20 cellular contexts compared by ENCODE assay signal in genomic region chr21:39078322-39079065, GRCh38.
DNase-seq lines count a peak whose midpoint lies in the region; ATAC-seq, FAIRE-seq and TF ChIP-seq lines count a peak whose summit lies in the region.
"Had no signal": no experiment of that assay in that cellular context is flagged by ENCODE, and none has a peak within 500 bp of the region (broad histone marks: within the 10 kb centered on the region; RNA-seq: fewer than 3 reads in every experiment).

No MANE protein-coding gene starts in this region.

- H4K20me1 ChIP-seq in K562 (replicated peaks; ENCODE audit: control insufficient read depth, insufficient read depth, low read length), result no peaks in the 10 kb centered on the region; the same call in 1 of the 2 replicates
- H4K20me1 ChIP-seq: BLaER1 had no signal

- peaks cover 30 to 34% of the 10 kb centered on the region in 2 experiments for H3K27me3 ChIP-seq in K562 (ENCODE audit: control insufficient read depth in 2 of 2, insufficient read depth in 2 of 2, low read length in 2 of 2)
- H3K27me3 ChIP-seq in spleen (replicated peaks in 1 of 7), result no peaks in the 10 kb centered on the region
- H3K27me3 ChIP-seq in gastroesophageal sphincter, result peaks cover 8% of the 10 kb centered on the region
- H3K27me3 ChIP-seq: BLaER1 had no signal

- H3K9me3 ChIP-seq in K562 (replicated peaks; ENCODE audit: control insufficient read depth, insufficient read depth, low read depth, low read length), result no peaks in the 10 kb centered on the region
- peaks cover 0 to 15% (median 13%) of the 10 kb centered on the region in 8 donors for H3K9me3 ChIP-seq in spleen
- no peaks in the 10 kb centered on the region for H3K9me3 ChIP-seq in gastroesophageal sphincter
- H3K9me3 ChIP-seq: HAP-1 had no signal

- H2AFZ ChIP-seq in K562 (ENCODE audit: low read depth, low read length), result no peak overlapping the region

- no peaks in the 10 kb centered on the region; a peak in 1 of 5 replicates for H3K4me1 ChIP-seq in K562 (replicated peaks in 1 of 2; ENCODE audit: control insufficient read depth in 2 of 2, insufficient read depth in 2 of 2, low read length in 2 of 2)
- H3K4me1 ChIP-seq in spleen, result peaks cover 0 to 57% (median 22%) of the 10 kb centered on the region in 6 donors
- peaks cover 0 to 5% (median 2%) of the 10 kb centered on the region in 3 donors for H3K4me1 ChIP-seq in gastroesophageal sphincter
- H3K4me1 ChIP-seq: BLaER1, HAP-1 had no signal

- no peaks in the 10 kb centered on the region for H3K36me3 ChIP-seq in K562 (ENCODE audit: control insufficient read depth, insufficient read depth, low read length)
- no peaks in the 10 kb centered on the region for H3K36me3 ChIP-seq in spleen
- no peaks in the 10 kb centered on the region for H3K36me3 ChIP-seq in gastroesophageal sphincter
- H3K36me3 ChIP-seq: BLaER1, HAP-1 had no signal

- H3K27ac ChIP-seq in K562 (ENCODE audit: extremely low read depth, low read depth, low read length) (no peak overlapping the region), spleen (peak overlapping the region in 6 of 8 donors; percentile 51 to 90 (median 75)), gastroesophageal sphincter (no peak overlapping the region)
- H3K27ac ChIP-seq: BLaER1, RWPE1 had no signal

- TF ChIP-seq RAD21 in K562 (CRISPR knock-in tag; conservative IDR thresholded peaks at IDR 0.05 in 1 of 2, IDR thresholded peaks at IDR 0.05 in 1 of 2), result no peak

- in situ Hi-C loops in K562 (cut with MboI), result no loop called here

- TF ChIP-seq POLR2A in K562 (conservative IDR thresholded peaks at IDR 0.05) (no peak), spleen (IDR thresholded peaks at IDR 0.05) (no peak), gastroesophageal sphincter (IDR thresholded peaks at IDR 0.05) (no peak)

- TF ChIP-seq EP300 in K562 (IDR thresholded peaks at IDR 0.05; ENCODE audit: low read length), result no peak
- TF ChIP-seq EP300 in gastroesophageal sphincter (IDR thresholded peaks at IDR 0.05), result no peak

- H3K4me3 ChIP-seq in K562 (no peak overlapping the region), fibroblast of villous mesenchyme (ENCODE audit: low read depth, low read length) (no peak overlapping the region), spleen (no peak overlapping the region), gastroesophageal sphincter (no peak overlapping the region)
- H3K4me3 ChIP-seq: BLaER1, HAP-1 had no signal

- under 1% methylated on average over 5 of the region's 5 CpGs for WGBS in K562 (ENCODE audit: insufficient coverage, low coverage, missing lambda C conversion rate)
- WGBS in spleen, 5 donors, result 77 to 88% (median 81%) methylated on average over 5 of the region's 5 CpGs
- 72 to 100% methylated on average over 3 to 4 of the region's 5 CpGs for WGBS in gastroesophageal sphincter (ENCODE audit: low coverage in 1 of 2), 2 donors

- H3K4me2 ChIP-seq in K562 (ENCODE audit: insufficient read depth, low read length), result no peak overlapping the region
- H3K4me2 ChIP-seq: BLaER1 had no signal

- ATAC-seq in K562, result no peak
- no peak for ATAC-seq in HG02571 (IDR thresholded peaks at IDR 0.05; ENCODE audit: unreplicated experiment)
- no peak for ATAC-seq in GM19023 (IDR thresholded peaks at IDR 0.05; ENCODE audit: unreplicated experiment)
- no peak for ATAC-seq in gastroesophageal sphincter

- H3K79me2 ChIP-seq in K562 (ENCODE audit: control insufficient read depth, insufficient read depth, low read length), result no peaks in the 10 kb centered on the region

- H3K9ac ChIP-seq in K562 (ENCODE audit: insufficient read depth in 1 of 2, low read depth in 2 of 2, low read length in 2 of 2), result no peak overlapping the region
- H3K9ac ChIP-seq: BLaER1 had no signal

- POLR2A ChIA-PET in K562 (lab: Yijun Ruan, JAX), result interaction anchor here (0.7 to 1.3 kb wide), 2 partner anchors 12 to 16 kb away, joined by 3 to 5 read pairs; no protein-coding TSS in a partner anchor

- no peak for TF ChIP-seq CTCF in K562 (IDR thresholded peaks at IDR 0.05 in 2 of 3, conservative IDR thresholded peaks at IDR 0.05 in 1 of 3; ENCODE audit: insufficient read depth in 2 of 3, low read depth in 1 of 3, low read length in 3 of 3)
- no peak for TF ChIP-seq CTCF in fibroblast of villous mesenchyme (IDR thresholded peaks at IDR 0.05; ENCODE audit: insufficient read depth, low read depth, low read length)
- no peak for TF ChIP-seq CTCF in spleen (IDR thresholded peaks at IDR 0.05 in 8 of 11, conservative IDR thresholded peaks at IDR 0.05 in 3 of 11)
- TF ChIP-seq CTCF in gastroesophageal sphincter (IDR thresholded peaks at IDR 0.05), result no peak

- CTCF ChIA-PET in K562 (lab: Yijun Ruan, JAX; ENCODE audit: low intra/inter-chr PET ratio), result no interaction called here

- intact Hi-C loops in K562 (cut with micrococcal nuclease) (no loop called here), spleen (cut with DNase I; ENCODE audit: low total_unique reads) (no loop called here)

- FAIRE-seq in K562 (lab: Jason Lieb, UNC), result no peak
- FAIRE-seq: GM19239 had no signal

- no TSS peak for BruUV-seq in K562 (replicated peaks; lab: Mats Ljungman, UMichigan)

- DNase-seq in CD1c-positive myeloid dendritic cell (ENCODE audit: extremely low spot score), result peak; percentile 59
- no peak for DNase-seq in K562 (ENCODE audit: extremely low read depth in 1 of 4, low spot score in 3 of 4)
- DNase-seq in fibroblast of villous mesenchyme (ENCODE audit: low read depth), result peak; percentile 74
- no peak for DNase-seq in spleen
- no peak for DNase-seq in GM03348 (ENCODE audit: low spot score)
- DNase-seq: DMS 273 treated with DMSO at 0.1 percent for 48 hours, GF-D8, KG1, NCI-H1048, NCI-H1436 treated with DMSO at 0.1 percent for 48 hours, NCI-H2029 treated with DMSO at 0.1 percent for 48 hours, NCI-H510A, NCI-H774 had no signal

- no peaks in the 10 kb centered on the region for H3K9me1 ChIP-seq in K562 (ENCODE audit: control insufficient read depth, insufficient read depth, low read length)

TF ChIP-seq in K562, 482 proteins besides CTCF, POLR2A, EP300 and RAD21:
- TF ChIP-seq ZFP36 (IDR thresholded peaks at IDR 0.05; ENCODE audit: low read depth, low read length, partially characterized antibody) (peak; percentile 15), RBM25 (IDR thresholded peaks at IDR 0.05; ENCODE audit: low read depth, low read length, severe bottlenecking) (peak; percentile 85)
- TF ChIP-seq, protein P1, sequence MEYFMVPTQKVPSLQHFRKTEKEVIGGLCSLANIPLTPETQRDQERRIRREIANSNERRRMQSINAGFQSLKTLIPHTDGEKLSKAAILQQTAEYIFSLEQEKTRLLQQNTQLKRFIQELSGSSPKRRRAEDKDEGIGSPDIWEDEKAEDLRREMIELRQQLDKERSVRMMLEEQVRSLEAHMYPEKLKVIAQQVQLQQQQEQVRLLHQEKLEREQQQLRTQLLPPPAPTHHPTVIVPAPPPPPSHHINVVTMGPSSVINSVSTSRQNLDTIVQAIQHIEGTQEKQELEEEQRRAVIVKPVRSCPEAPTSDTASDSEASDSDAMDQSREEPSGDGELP (CRISPR knock-in tag; IDR thresholded peaks at IDR 0.05; ENCODE audit: borderline replicate concordance), result no peak

Comparison
In these comparisons a context has a peak if more than half of its experiments do, and no peak if none do; other contexts are left out.
1. DNase-seq: peak in CD1c-positive myeloid dendritic cell (single experiment) and fibroblast of villous mesenchyme (single experiment); none in K562 (0 of 4), spleen (single experiment) and GM03348 (single experiment).
2. H3K27ac ChIP-seq: peak in spleen (6 of 8); none in K562 (single experiment) and gastroesophageal sphincter (0 of 4).